In the genomic region with DNA sequence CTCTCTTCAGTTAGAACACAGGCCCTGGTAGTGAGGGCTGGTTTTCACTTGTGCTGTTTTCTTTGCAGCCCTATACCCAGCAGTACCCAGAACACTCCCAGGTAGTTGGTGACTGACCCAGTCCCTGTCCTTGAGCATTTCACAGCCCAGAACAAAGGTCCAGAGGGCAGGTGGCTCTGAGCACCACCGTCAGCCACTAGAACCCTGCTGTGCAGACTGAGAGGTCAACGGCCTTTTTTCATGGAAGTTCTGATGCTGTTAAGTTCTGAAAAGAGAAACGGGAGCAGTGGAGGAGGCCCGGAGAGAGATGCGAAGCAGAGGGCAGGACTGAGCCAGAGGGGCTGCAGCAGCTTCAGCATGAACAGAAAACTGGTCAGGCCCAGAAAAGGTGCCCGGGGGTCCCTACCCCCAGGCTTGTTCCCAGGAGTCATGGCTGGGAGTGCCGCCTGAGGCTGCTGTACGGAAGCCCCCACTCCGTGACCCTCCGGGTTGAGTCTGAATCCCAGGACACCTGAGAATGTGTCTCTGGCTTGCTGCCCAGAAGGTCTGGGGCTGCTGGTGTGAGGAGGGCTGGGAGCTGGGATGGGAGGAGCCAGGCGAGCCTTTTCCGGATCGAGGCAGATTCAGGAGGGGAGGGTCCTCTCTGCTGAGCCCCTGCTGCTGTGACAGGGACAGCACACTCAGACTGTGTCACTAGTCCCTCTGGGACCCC, we compare ENCODE assay signal across 17 cellular contexts. TPM values are rescaled to one million over a fixed set of nuclear protein-coding genes. Genes with fewer than 3 reads are reported as not detected.
DNase-seq lines count a peak whose midpoint lies in the region; ATAC-seq and TF ChIP-seq lines count a peak whose summit lies in the region.
"Had no signal": no experiment of that assay in that cellular context is flagged by ENCODE, and none has a peak within 500 bp of the region (broad histone marks: within the 10 kb centered on the region; RNA-seq: fewer than 3 reads in every experiment).

No MANE protein-coding gene starts in this region.

- H3K4me3 ChIP-seq in H7 (ENCODE audit: insufficient read depth, low read depth, low read length): no peak overlapping the region
- H3K4me3 ChIP-seq: testis had no signal

- peak in 1 of 2 donors; percentile 8 for ATAC-seq in activated naive CD4-positive, alpha-beta T cell treated with anti-CD3 and anti-CD28 coated beads, Interleukin-2, amount 50 U/mL, for 72 hours
- ATAC-seq in central memory CD8-positive, alpha-beta T cell (replicated peaks; ENCODE audit: extremely low read depth, poor library complexity, severe bottlenecking): no peak
- ATAC-seq: Panc1 had no signal

- no peak for TF ChIP-seq CTCF in nephron progenitor cell (IDR thresholded peaks at IDR 0.05)

- H3K27me3 Mint-ChIP-seq in central memory CD8-positive, alpha-beta T cell: no peaks in the 10 kb centered on the region
- H3K27me3 Mint-ChIP-seq in nephron progenitor cell (ENCODE audit: low read depth, poor library complexity): no peaks in the 10 kb centered on the region
- H3K27me3 Mint-ChIP-seq in T-helper 2 cell treated with Interferon-gamma antibody and Interleukin-4, amounts not matched to agents 5 μg/mL and 100 μg/mL, for 36 hours (ENCODE audit: low read depth): no peaks in the 10 kb centered on the region

- peaks cover 3% of the 10 kb centered on the region for H3K36me3 ChIP-seq in H7 (replicated peaks; ENCODE audit: control insufficient read depth, insufficient read depth, low read length)

- peaks cover 0 to 12% of the 10 kb centered on the region in 2 donors for H3K36me3 Mint-ChIP-seq in activated naive CD4-positive, alpha-beta T cell treated with anti-CD3 and anti-CD28 coated beads, Interleukin-2, amount 50 U/mL, for 72 hours
- H3K36me3 Mint-ChIP-seq in central memory CD8-positive, alpha-beta T cell (ENCODE audit: insufficient read depth): peaks cover 96% of the 10 kb centered on the region
- peaks cover 61% of the 10 kb centered on the region for H3K36me3 Mint-ChIP-seq in nephron progenitor cell (ENCODE audit: low read depth)
- peaks cover 64% of the 10 kb centered on the region for H3K36me3 Mint-ChIP-seq in T-helper 2 cell treated with Interferon-gamma antibody and Interleukin-4, amounts not matched to agents 5 μg/mL and 100 μg/mL, for 36 hours (ENCODE audit: low read depth)

- H3K27ac Mint-ChIP-seq in activated naive CD4-positive, alpha-beta T cell treated with anti-CD3 and anti-CD28 coated beads, Interleukin-2, amount 50 U/mL, for 72 hours: peak overlapping the region; percentile 9 to 82
- peak overlapping the region; percentile 65 for H3K27ac Mint-ChIP-seq in central memory CD8-positive, alpha-beta T cell (ENCODE audit: low read depth)
- peak overlapping the region; percentile 89 for H3K27ac Mint-ChIP-seq in nephron progenitor cell
- H3K27ac Mint-ChIP-seq in T-helper 2 cell treated with Interferon-gamma antibody and Interleukin-4, amounts not matched to agents 5 μg/mL and 100 μg/mL, for 36 hours: no peak overlapping the region

- peaks cover 36% of the 10 kb centered on the region for H3K4me1 Mint-ChIP-seq in central memory CD8-positive, alpha-beta T cell
- H3K4me1 Mint-ChIP-seq in nephron progenitor cell: peaks cover 18% of the 10 kb centered on the region
- peaks cover 11% of the 10 kb centered on the region for H3K4me1 Mint-ChIP-seq in T-helper 2 cell treated with Interferon-gamma antibody and Interleukin-4, amounts not matched to agents 5 μg/mL and 100 μg/mL, for 36 hours (ENCODE audit: low read depth)

- no peak overlapping the region for H3K4me3 Mint-ChIP-seq in central memory CD8-positive, alpha-beta T cell
- no peak overlapping the region for H3K4me3 Mint-ChIP-seq in nephron progenitor cell
- no peak overlapping the region for H3K4me3 Mint-ChIP-seq in T-helper 2 cell treated with Interferon-gamma antibody and Interleukin-4, amounts not matched to agents 5 μg/mL and 100 μg/mL, for 36 hours

- no peak for DNase-seq in activated naive CD4-positive, alpha-beta T cell treated with anti-CD3 and anti-CD28 coated beads, Interleukin-2, amount 50 U/mL, for 72 hours (ENCODE audit: low spot score in 2 of 2)
- no peak for DNase-seq in activated naive CD4-positive, alpha-beta T cell treated with anti-CD3 and anti-CD28 coated beads, Interleukin-2, amount 50 U/mL, for 16 hours
- DNase-seq in H7 (peak; percentile 72), nephron progenitor cell (no peak), 8988T (no peak), NCI-H1436 treated with DMSO at 0.1 percent for 48 hours (lab: John Stamatoyannopoulos, UW) (no peak)
- no peak for DNase-seq in central memory CD8-positive, alpha-beta T cell (ENCODE audit: low spot score in 2 of 2)
- no peak for DNase-seq in T-helper 2 cell treated with Interferon-gamma antibody and Interleukin-4, amounts not matched to agents 5 μg/mL and 100 μg/mL, for 36 hours (ENCODE audit: low spot score)
- DNase-seq: activated CD4-positive, alpha-beta T cell treated with anti-CD3 and anti-CD28 coated beads for 4 hours; activated T-cell treated with anti-CD3 and anti-CD28 coated beads, Interleukin-2, amount 50 U/mL, for 1 hour; EL; kidney glomerular epithelial cell; NCI-H187; small intestine; stimulated activated CD4-positive, alpha-beta T cell treated with anti-CD3 and anti-CD28 coated beads, Interleukin-4, amount 100 ng/mL, for 24 hours; testis had no signal

- no peaks in the 10 kb centered on the region for H3K27me3 ChIP-seq in H7 (ENCODE audit: control insufficient read depth, insufficient read depth, low read length)
- H3K27me3 ChIP-seq: testis had no signal

- no peaks in the 10 kb centered on the region for H3K9me3 Mint-ChIP-seq in activated naive CD4-positive, alpha-beta T cell treated with anti-CD3 and anti-CD28 coated beads, Interleukin-2, amount 50 U/mL, for 72 hours
- H3K9me3 Mint-ChIP-seq in central memory CD8-positive, alpha-beta T cell: no peaks in the 10 kb centered on the region
- H3K9me3 Mint-ChIP-seq in nephron progenitor cell: no peaks in the 10 kb centered on the region
- H3K9me3 Mint-ChIP-seq in T-helper 2 cell treated with Interferon-gamma antibody and Interleukin-4, amounts not matched to agents 5 μg/mL and 100 μg/mL, for 36 hours: no peaks in the 10 kb centered on the region

RNA-seq across cellular contexts. Expression of a gene that starts 8.7 kb away (rescaled TPM):
- total RNA-seq in activated naive CD4-positive, alpha-beta T cell treated with anti-CD3 and anti-CD28 coated beads, Interleukin-2, amount 50 U/mL, for 72 hours: 10 to 100 TPM; 18.1 to 28.3 TPM
- 8.0 and 11.4 TPM in 2 replicates for total RNA-seq in H7 (2014; rRNA removed; shearing (Covaris generic))

RNA-seq across cellular contexts. Expression of a gene that starts 9.3 kb away (rescaled TPM):
- total RNA-seq in activated naive CD4-positive, alpha-beta T cell treated with anti-CD3 and anti-CD28 coated beads, Interleukin-2, amount 50 U/mL, for 72 hours: 1 to 10 TPM; 2.2 to 2.4 TPM
- 1.9 and 4.5 TPM in 2 replicates for total RNA-seq in H7 (2014; rRNA removed; shearing (Covaris generic))

RNA-seq across cellular contexts. Expression of a gene that starts 28.5 kb away (rescaled TPM):
- 1 to 10 TPM; 1.3 to 7.0 TPM for total RNA-seq in activated naive CD4-positive, alpha-beta T cell treated with anti-CD3 and anti-CD28 coated beads, Interleukin-2, amount 50 U/mL, for 72 hours
- 13.5 and 16.0 TPM in 2 replicates for total RNA-seq in H7 (2014; rRNA removed; shearing (Covaris generic))

RNA-seq across cellular contexts. Expression of a gene that starts 43.5 kb away (rescaled TPM):
- total RNA-seq in activated naive CD4-positive, alpha-beta T cell treated with anti-CD3 and anti-CD28 coated beads, Interleukin-2, amount 50 U/mL, for 72 hours: 100 to 1,000 TPM in 1 of 2 donors, 10 to 100 TPM in 1; 97.3 to 151 TPM
- 36.5 and 45.0 TPM in 2 replicates for total RNA-seq in H7 (2014; rRNA removed; shearing (Covaris generic))
